In genomic region chr11:16923987-16924386, GRCh38 we compare ENCODE assay signal across 10 cellular contexts.
A peak's percentile ranks its signal among the peaks of the same experiment; 100 is the strongest.
DNase-seq lines count a peak whose midpoint lies in the region; ATAC-seq, FAIRE-seq and TF ChIP-seq lines count a peak whose summit lies in the region.
"Had no signal": no experiment of that assay in that cellular context is flagged by ENCODE, and none has a peak within 500 bp of the region (broad histone marks: within the 10 kb centered on the region; RNA-seq: fewer than 3 reads in every experiment).

No MANE protein-coding gene starts in this region.

- no peak for TF ChIP-seq EP300 in A549 (IDR thresholded peaks at IDR 0.05)

- H3K9me3 Mint-ChIP-seq in naive thymus-derived CD8-positive, alpha-beta T cell: no peaks in the 10 kb centered on the region
- H3K9me3 Mint-ChIP-seq: neural crest cell; T-helper 1 cell treated with Interleukin-12 subunit alpha and Interleukin-12 subunit beta and Interleukin-4 antibody, amounts not matched to agents 30 μg/mL and 1 μg/mL, for 36 hours had no signal

- no peaks in the 10 kb centered on the region for H3K36me3 Mint-ChIP-seq in naive thymus-derived CD8-positive, alpha-beta T cell

- H3K9ac ChIP-seq in kidney (ENCODE audit: low read length in 2 of 2): no peak overlapping the region

- DNase-seq in A549 (ENCODE audit: low read depth in 1 of 2, low spot score in 1 of 2) (no peak), NCI-H146 (lab: John Stamatoyannopoulos, UW) (peak; percentile 34), kidney (no peak), T-helper 2 cell (no peak), MV-4-11 (lab: John Stamatoyannopoulos, UW) (no peak)
- DNase-seq in naive thymus-derived CD8-positive, alpha-beta T cell: no peak
- DNase-seq in stimulated activated CD4-positive, alpha-beta T cell treated with anti-CD3 and anti-CD28 coated beads, Interleukin-12 subunit alpha, Interleukin-12 subunit beta, amount 100 ng/mL, for 4 hours: no peak

- peak overlapping the region; percentile 48; the same call in 2 of the 3 replicates for H3K4me3 ChIP-seq in A549
- peak overlapping the region in 1 of 2 donors; percentile 55 for H3K4me3 ChIP-seq in kidney (ENCODE audit: low read length in 2 of 2)

- H3K4me2 ChIP-seq in A549: peak overlapping the region; percentile 94

- no peak for TF ChIP-seq POLR2A in A549 (IDR thresholded peaks at IDR 0.05; ENCODE audit: low read length)

- no peak overlapping the region for H3K27ac Mint-ChIP-seq in naive thymus-derived CD8-positive, alpha-beta T cell
- H3K27ac Mint-ChIP-seq: T-helper 1 cell treated with Interleukin-12 subunit alpha and Interleukin-12 subunit beta and Interleukin-4 antibody, amounts not matched to agents 30 μg/mL and 1 μg/mL, for 36 hours had no signal

- CTCF ChIA-PET in A549 (lab: Yijun Ruan, JAX): interaction anchor here (1.0 kb wide), 1 partner anchor 46 kb away, joined by 3 read pairs; no protein-coding TSS in a partner anchor

- no peak for FAIRE-seq in A549 (lab: Jason Lieb, UNC)
- FAIRE-seq in kidney (lab: Jason Lieb, UNC): no peak

- WGBS in A549 (ENCODE audit: missing lambda C conversion rate): 81% methylated on average over 4 of the region's 4 CpGs

- H3K27me3 Mint-ChIP-seq in naive thymus-derived CD8-positive, alpha-beta T cell: peaks cover 19 to 54% (median 34%) of the 10 kb centered on the region in 5 donors

- POLR2A ChIA-PET in A549 (lab: Yijun Ruan, JAX): interaction anchor here (1.8 kb wide), 1 partner anchor 153 kb away, joined by 7 read pairs; the partner anchor contains the start of gene RPS13
- POLR2A ChIA-PET in naive thymus-derived CD8-positive, alpha-beta T cell (lab: Charles Lee): no interaction called here

- intact Hi-C loops in kidney (cut with DNase I): no loop called here

- H3K4me1 ChIP-seq in A549: peaks cover 39% of the 10 kb centered on the region
- H3K4me1 ChIP-seq in kidney (ENCODE audit: control insufficient read depth in 1 of 2, insufficient read depth in 1 of 2, low read depth in 1 of 2, low read length in 2 of 2): peaks cover 26 to 35% of the 10 kb centered on the region in 2 donors

- H3K27ac ChIP-seq in A549 (peak overlapping the region; percentile 63 to 75; a peak in 4 of 6 replicates), kidney (ENCODE audit: low read depth in 2 of 2, low read length in 2 of 2) (peak overlapping the region; percentile 20 to 45)

- H3K4me3 Mint-ChIP-seq in naive thymus-derived CD8-positive, alpha-beta T cell: no peak overlapping the region

- no peak for TF ChIP-seq CTCF in A549 (IDR thresholded peaks at IDR 0.05)
- TF ChIP-seq CTCF in kidney (IDR thresholded peaks at IDR 0.05; ENCODE audit: borderline replicate concordance, extremely low read depth, insufficient read depth): no peak

- ATAC-seq in A549 (no peak), GM21526 (IDR thresholded peaks at IDR 0.05; ENCODE audit: low FRiP score, unreplicated experiment) (peak; percentile 70)
- ATAC-seq in naive thymus-derived CD8-positive, alpha-beta T cell: no peak

- peaks cover 4 to 11% (median 9%) of the 10 kb centered on the region in 4 donors for H3K4me1 Mint-ChIP-seq in naive thymus-derived CD8-positive, alpha-beta T cell

- H3K9me3 ChIP-seq in A549 (no peaks in the 10 kb centered on the region), kidney (ENCODE audit: control insufficient read depth in 1 of 2, low read length in 2 of 2) (no peaks in the 10 kb centered on the region)

- no peak for TF ChIP-seq RAD21 in A549 (conservative IDR thresholded peaks at IDR 0.05 in 1 of 2, IDR thresholded peaks at IDR 0.05 in 1 of 2)

- H3K36me3 ChIP-seq in kidney (ENCODE audit: control insufficient read depth in 1 of 2, insufficient read depth in 2 of 2, low read length in 2 of 2): no peaks in the 10 kb centered on the region

TF ChIP-seq in A549, 52 proteins besides CTCF, POLR2A, EP300 and RAD21:
- TF ChIP-seq HMGXB4 (CRISPR knock-in tag; IDR thresholded peaks at IDR 0.05; ENCODE audit: borderline replicate concordance): no peak
- TF ChIP-seq JUNB (IDR thresholded peaks at IDR 0.05): no peak
- no peak for TF ChIP-seq EHF (CRISPR knock-in tag; IDR thresholded peaks at IDR 0.05)
- TF ChIP-seq MAZ (IDR thresholded peaks at IDR 0.05; ENCODE audit: borderline replicate concordance, low read depth, low read length): no peak
- TF ChIP-seq CBX8 (IDR thresholded peaks at IDR 0.05): no peak
- no peak for TF ChIP-seq SREBF2 (IDR thresholded peaks at IDR 0.05)
- TF ChIP-seq ZNF302 (CRISPR knock-in tag; IDR thresholded peaks at IDR 0.05): no peak
- TF ChIP-seq KDM5A (IDR thresholded peaks at IDR 0.05): no peak
- no peak for TF ChIP-seq NFE2L2 (conservative IDR thresholded peaks at IDR 0.05; ENCODE audit: low read length)
- TF ChIP-seq EHMT2 (IDR thresholded peaks at IDR 0.05; ENCODE audit: low read depth): no peak
- TF ChIP-seq HDAC2 (IDR thresholded peaks at IDR 0.05): no peak
- TF ChIP-seq ATOH8 (CRISPR knock-in tag; IDR thresholded peaks at IDR 0.05; ENCODE audit: low read depth): no peak
- TF ChIP-seq NPAS2 (CRISPR knock-in tag; IDR thresholded peaks at IDR 0.05; ENCODE audit: borderline replicate concordance): no peak
- no peak for TF ChIP-seq PHF8 (IDR thresholded peaks at IDR 0.05; ENCODE audit: borderline replicate concordance, low read depth)
- no peak for TF ChIP-seq CHD2 (IDR thresholded peaks at IDR 0.05; ENCODE audit: low read length, partially characterized antibody)
- TF ChIP-seq JUN (IDR thresholded peaks at IDR 0.05): no peak
- TF ChIP-seq TFCP2L1 (CRISPR knock-in tag; IDR thresholded peaks at IDR 0.05): no peak
TF ChIP-seq in A549: peak in this region for 0.
